Comparison of ENCODE assay signal across 8 cellular contexts in the genomic region with DNA sequence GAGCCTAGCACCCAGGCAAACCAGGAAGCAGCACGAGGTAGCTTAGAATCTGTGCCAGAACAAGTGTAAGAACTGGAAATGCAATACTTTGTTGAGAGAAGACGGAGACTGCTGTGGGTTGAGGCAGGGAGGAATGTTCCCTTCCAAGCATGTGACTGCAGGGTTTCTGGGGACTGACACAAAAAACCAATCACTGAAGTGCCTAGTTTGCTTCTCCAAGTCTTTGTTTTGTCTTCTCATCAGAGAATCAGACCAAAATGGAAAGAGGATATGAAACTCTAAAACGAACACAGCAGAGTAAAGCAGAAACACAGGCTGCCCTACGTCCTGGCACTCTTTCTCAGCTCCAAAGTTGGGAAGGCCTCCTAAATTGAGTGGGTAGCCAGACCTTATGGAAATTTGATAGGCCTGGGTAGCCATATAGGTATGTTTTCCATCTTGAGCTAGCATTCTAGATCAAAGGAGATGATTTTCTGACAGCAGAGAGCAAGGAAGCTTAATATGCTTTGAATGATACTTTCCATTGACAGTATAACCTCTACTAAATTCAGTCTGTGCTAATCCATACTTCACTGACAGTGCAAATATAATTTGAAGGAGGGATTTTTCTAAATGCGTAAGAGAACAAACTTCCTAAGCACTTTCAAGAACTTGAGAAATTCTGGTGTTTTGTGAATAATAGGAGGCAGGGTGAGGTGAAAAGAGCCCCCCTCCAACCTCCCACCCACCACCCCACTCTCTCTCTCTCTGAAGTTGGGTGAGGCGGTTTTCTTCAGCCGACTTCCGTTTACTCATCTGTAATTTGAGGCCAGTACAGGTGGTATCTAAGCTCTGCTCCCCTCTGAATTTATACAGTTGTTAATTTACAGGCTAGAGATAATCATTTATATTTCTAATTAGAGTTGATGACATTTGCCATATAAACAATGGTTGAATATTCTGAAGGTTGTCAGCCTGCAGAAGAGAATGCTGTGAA. TPM values are rescaled to one million over a fixed set of nuclear protein-coding genes. Genes with fewer than 3 reads are reported as not detected.
DNase-seq lines count a peak whose midpoint lies in the region; ATAC-seq and TF ChIP-seq lines count a peak whose summit lies in the region.

No MANE protein-coding gene starts in this region.

- H3K4me1 ChIP-seq in GM23338 (ENCODE audit: insufficient read depth) = peaks cover 4% of the 10 kb centered on the region; the same call in 1 of the 2 replicates
- peaks cover 8% of the 10 kb centered on the region for H3K4me1 ChIP-seq in mesendoderm (ENCODE audit: control insufficient read depth, low read depth, low read length)

- H3K56ac ChIP-seq in mesendoderm (ENCODE audit: low read length) = no peak overlapping the region

- no peak overlapping the region for H2BK5ac ChIP-seq in mesendoderm (ENCODE audit: low read length)

- H4K5ac ChIP-seq in mesendoderm (ENCODE audit: low read length) = no peak overlapping the region

- no peaks in the 10 kb centered on the region for H3K79me1 ChIP-seq in mesendoderm (ENCODE audit: low read length)

- H3K36me3 ChIP-seq in GM23338 (ENCODE audit: insufficient read depth) (no peaks in the 10 kb centered on the region), mesendoderm (ENCODE audit: control insufficient read depth, insufficient read depth, low read length) (no peaks in the 10 kb centered on the region)

- peak overlapping the region; percentile 59; the same call in 1 of the 2 replicates for H3K27ac ChIP-seq in C4-2B
- no peak overlapping the region for H3K27ac ChIP-seq in GM23338 (ENCODE audit: low read depth)
- no peak overlapping the region for H3K27ac ChIP-seq in mesendoderm (ENCODE audit: low read depth, low read length)

- H3K4ac ChIP-seq in mesendoderm (ENCODE audit: low read depth, low read length) = no peak overlapping the region

- H3K4me3 ChIP-seq in GM23338 = no peak overlapping the region
- no peak overlapping the region for H3K4me3 ChIP-seq in mesendoderm (ENCODE audit: low read length)

- H2BK120ac ChIP-seq in mesendoderm (ENCODE audit: low read depth, low read length) = no peak overlapping the region

- H3F3A ChIP-seq in GM23338 (replicated peaks; ENCODE audit: low read depth) = no peaks in the 10 kb centered on the region

- no peak overlapping the region for H2AFZ ChIP-seq in GM23338

- no peaks in the 10 kb centered on the region for H3K79me2 ChIP-seq in GM23338 (replicated peaks; ENCODE audit: insufficient read depth)
- H3K79me2 ChIP-seq in mesendoderm (ENCODE audit: control insufficient read depth, insufficient read depth, low read length) = no peaks in the 10 kb centered on the region

- H2AK5ac ChIP-seq in mesendoderm (ENCODE audit: low read length) = no peak overlapping the region

- ATAC-seq in GM21367 (IDR thresholded peaks at IDR 0.05; ENCODE audit: unreplicated experiment) (peak; percentile 93), HG03558 (IDR thresholded peaks at IDR 0.05; ENCODE audit: extremely low read depth, unreplicated experiment) (peak; percentile 78), esophagus mucosa (peak; percentile 36), GM23338 (no peak)

- no peak overlapping the region for H3K23ac ChIP-seq in mesendoderm (ENCODE audit: low read length)

- H3K27ac Mint-ChIP-seq in GM23338 = no peak overlapping the region

- no peaks in the 10 kb centered on the region for H3K36me3 Mint-ChIP-seq in GM23338 (ENCODE audit: low read depth)

- H3K27me3 ChIP-seq in GM23338 (ENCODE audit: insufficient read depth) = peaks cover 9% of the 10 kb centered on the region
- H3K27me3 ChIP-seq in mesendoderm (ENCODE audit: insufficient read depth, low read length, poor library complexity) = no peaks in the 10 kb centered on the region

- TF ChIP-seq CTCF in C4-2B (conservative IDR thresholded peaks at IDR 0.05) (no peak), GM23338 (conservative IDR thresholded peaks at IDR 0.05; ENCODE audit: low read depth in 2 of 2) (no peak)

- 0 out of 2 replicates have a peak, but pooled peaks cover 3% of the 10 kb centered on the region for H3K9me2 ChIP-seq in GM23338 (ENCODE audit: insufficient read depth)

- H3K9ac ChIP-seq in mesendoderm (ENCODE audit: low read length) = no peak overlapping the region

- no peak overlapping the region for H3K4me2 ChIP-seq in GM23338
- H3K4me2 ChIP-seq in mesendoderm (ENCODE audit: low read length) = no peak overlapping the region

- H3K9me3 Mint-ChIP-seq in GM23338 = no peaks in the 10 kb centered on the region

- H4K8ac ChIP-seq in mesendoderm (ENCODE audit: low read depth, low read length) = no peak overlapping the region

- no CpG with 5 or more reads among the region's 8 CpGs for WGBS in mesendoderm (ENCODE audit: extremely low coverage, insufficient coverage, low lambda C conversion rate)

- DNase-seq in GM23338 (ENCODE audit: low spot score) (no peak), iPS-NIHi7 (ENCODE audit: extremely low spot score) (no peak), HUDEP-2 (lab: John Stamatoyannopoulos, UW; ENCODE audit: unreplicated experiment in 76 of 76) (no peak), mesendoderm (no peak)

- H3K18ac ChIP-seq in mesendoderm (ENCODE audit: low read length) = no peak overlapping the region

- H2BK15ac ChIP-seq in mesendoderm (replicated peaks; ENCODE audit: low read depth) = no peak overlapping the region

- H4K20me1 ChIP-seq in GM23338 (replicated peaks; ENCODE audit: insufficient read depth) = no peaks in the 10 kb centered on the region

- peaks cover 15% of the 10 kb centered on the region for H3K27me3 Mint-ChIP-seq in GM23338 (ENCODE audit: insufficient read depth, low read depth, poor library complexity)

- no peak overlapping the region for H3K4me3 Mint-ChIP-seq in GM23338

- peaks cover 29% of the 10 kb centered on the region for H3K4me1 Mint-ChIP-seq in GM23338

TF ChIP-seq in GM23338, 12 proteins besides CTCF, POLR2A, EP300 and RAD21:
- TF ChIP-seq JUNB (IDR thresholded peaks at IDR 0.05; ENCODE audit: unreplicated experiment) (no peak), NANOG (IDR thresholded peaks at IDR 0.05; ENCODE audit: borderline replicate concordance) (no peak), STAT1 (IDR thresholded peaks at IDR 0.05; ENCODE audit: unreplicated experiment) (no peak), ZNF331 (CRISPR knock-in tag; IDR thresholded peaks at IDR 0.05; ENCODE audit: low read depth) (no peak)
- TF ChIP-seq, protein P1, sequence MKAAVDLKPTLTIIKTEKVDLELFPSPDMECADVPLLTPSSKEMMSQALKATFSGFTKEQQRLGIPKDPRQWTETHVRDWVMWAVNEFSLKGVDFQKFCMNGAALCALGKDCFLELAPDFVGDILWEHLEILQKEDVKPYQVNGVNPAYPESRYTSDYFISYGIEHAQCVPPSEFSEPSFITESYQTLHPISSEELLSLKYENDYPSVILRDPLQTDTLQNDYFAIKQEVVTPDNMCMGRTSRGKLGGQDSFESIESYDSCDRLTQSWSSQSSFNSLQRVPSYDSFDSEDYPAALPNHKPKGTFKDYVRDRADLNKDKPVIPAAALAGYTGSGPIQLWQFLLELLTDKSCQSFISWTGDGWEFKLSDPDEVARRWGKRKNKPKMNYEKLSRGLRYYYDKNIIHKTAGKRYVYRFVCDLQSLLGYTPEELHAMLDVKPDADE (IDR thresholded peaks at IDR 0.05) = no peak

RNA-seq across cellular contexts. Expression of a gene that starts 5.5 kb away (rescaled TPM):
- total RNA-seq in esophagus mucosa = 2.8 TPM
- total RNA-seq in GM23338 (2014; rRNA removed; shearing (Covaris generic)) = 1.3 and 1.4 TPM in 2 replicates
- 0.42 and 0.44 TPM in 2 replicates for polyA plus RNA-seq in GM23338 (2016; fragmentation: Nextera tagmentation; extraction: Ambion mirVana)
- 0.59 TPM for polyA plus RNA-seq in mesendoderm (2013, experiment 1 of 2)
- polyA plus RNA-seq in mesendoderm (2013, experiment 2 of 2) = 0.48 TPM
